In the genomic region with DNA sequence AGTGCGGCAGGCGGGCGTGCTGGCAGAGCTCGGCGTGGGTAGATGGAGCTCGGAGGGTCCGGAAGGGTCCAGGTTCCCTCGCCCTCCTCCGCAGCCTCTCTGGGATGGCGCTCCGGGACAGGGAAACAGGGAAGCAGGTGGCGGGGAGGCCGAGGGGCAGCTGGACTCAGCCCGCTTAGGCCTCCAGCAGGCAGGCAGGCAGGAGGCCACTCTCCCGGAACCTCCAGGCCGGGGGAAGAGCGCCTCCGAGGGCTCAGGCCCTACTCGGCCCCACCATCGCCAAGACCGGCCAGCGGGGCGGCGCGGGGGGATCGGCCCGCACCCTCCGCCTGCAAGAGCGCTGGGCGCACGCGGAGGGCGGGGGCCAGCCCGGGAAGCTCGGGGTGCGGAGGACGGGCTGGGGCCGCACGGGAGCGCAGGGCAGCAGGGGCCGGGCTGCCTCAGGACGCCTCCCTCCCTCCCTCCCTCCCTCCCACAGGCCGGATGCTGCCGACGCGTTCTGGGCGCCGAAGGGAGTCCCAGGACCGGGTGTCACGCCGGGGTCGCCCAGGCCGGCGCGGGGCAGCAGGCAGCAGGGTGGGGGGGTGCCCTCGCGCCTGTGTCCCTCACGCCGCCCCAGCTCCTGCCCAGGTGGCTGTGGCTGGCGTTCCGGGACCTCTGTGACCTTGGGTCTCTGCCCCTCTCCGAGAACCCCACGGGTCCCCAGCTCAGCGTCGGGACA, we compare ENCODE assay signal across 8 cellular contexts. TPM values are rescaled to one million over a fixed set of nuclear protein-coding genes. Genes with fewer than 3 reads are reported as not detected.
DNase-seq lines count a peak whose midpoint lies in the region; ATAC-seq and TF ChIP-seq lines count a peak whose summit lies in the region.

No MANE protein-coding gene starts in this region.

- H3K4me3 ChIP-seq in KMS-11 (IDR thresholded peaks at IDR 0.05; ENCODE audit: insufficient read depth, low read depth, low read length) (no peak overlapping the region), retinal pigment epithelial cell (ENCODE audit: low read length) (peak overlapping the region; percentile 65)

- H3K79me2 ChIP-seq in KMS-11 (ENCODE audit: insufficient read depth, low read depth), result peaks cover 18% of the 10 kb centered on the region; the same call in 1 of the 2 replicates

- H4K20me1 ChIP-seq in KMS-11 (ENCODE audit: insufficient read depth), result no peaks in the 10 kb centered on the region

- no peak overlapping the region; the same call in 1 of the 2 replicates for H2AFZ ChIP-seq in KMS-11 (ENCODE audit: low read depth)

- peaks cover 0 to 6% of the 10 kb centered on the region in 2 donors for H3K36me3 Mint-ChIP-seq in activated naive CD4-positive, alpha-beta T cell treated with anti-CD3 and anti-CD28 coated beads, Interleukin-2, amount 50 U/mL, for 72 hours

- H3K9me3 Mint-ChIP-seq in activated naive CD4-positive, alpha-beta T cell treated with anti-CD3 and anti-CD28 coated beads, Interleukin-2, amount 50 U/mL, for 72 hours, result no peaks in the 10 kb centered on the region

- no peak overlapping the region for H3K27ac ChIP-seq in KMS-11

- no peaks in the 10 kb centered on the region for H3K9me3 ChIP-seq in ES-I3 (ENCODE audit: control insufficient read depth, insufficient read depth, low read length)

- H3K9ac ChIP-seq in ES-I3 (ENCODE audit: low read depth, low read length), result peak overlapping the region; percentile 88
- peak overlapping the region; percentile 30; the same call in 1 of the 2 replicates for H3K9ac ChIP-seq in KMS-11

- peak overlapping the region; percentile 79 to 98 for H3K27ac Mint-ChIP-seq in activated naive CD4-positive, alpha-beta T cell treated with anti-CD3 and anti-CD28 coated beads, Interleukin-2, amount 50 U/mL, for 72 hours

- intact Hi-C loops in left ventricle myocardium superior (cut with micrococcal nuclease), result no loop called here

- H3K36me3 ChIP-seq in ES-I3 (ENCODE audit: insufficient read depth, low read length), result no peaks in the 10 kb centered on the region
- no peaks in the 10 kb centered on the region for H3K36me3 ChIP-seq in KMS-11 (ENCODE audit: insufficient read depth)

- peaks cover 9% of the 10 kb centered on the region for H3K4me1 ChIP-seq in ES-I3 (ENCODE audit: insufficient read depth, low read length)
- H3K4me1 ChIP-seq in KMS-11 (ENCODE audit: low read depth, poor library complexity, severe bottlenecking), result peaks cover 6% of the 10 kb centered on the region

- ATAC-seq in GM21515 (IDR thresholded peaks at IDR 0.05; ENCODE audit: unreplicated experiment) (peak; percentile 27), left ventricle myocardium superior (peak; percentile 48)
- ATAC-seq in activated naive CD4-positive, alpha-beta T cell treated with anti-CD3 and anti-CD28 coated beads, Interleukin-2, amount 50 U/mL, for 72 hours, result peak; percentile 16 to 35

- peak overlapping the region; percentile 54; the same call in 1 of the 2 replicates for H3K4me2 ChIP-seq in KMS-11

- DNase-seq in activated naive CD4-positive, alpha-beta T cell treated with anti-CD3 and anti-CD28 coated beads, Interleukin-2, amount 50 U/mL, for 72 hours (ENCODE audit: low spot score in 2 of 2), result no peak
- DNase-seq in left ventricle myocardium superior (peak; percentile 73), retinal pigment epithelial cell (ENCODE audit: low read depth) (no peak), NCI-H2029 treated with DMSO at 0.1 percent for 48 hours (lab: John Stamatoyannopoulos, UW) (no peak), NCI-H524 (lab: John Stamatoyannopoulos, UW) (no peak)

- no peak for TF ChIP-seq CTCF in KMS-11 (conservative IDR thresholded peaks at IDR 0.05; ENCODE audit: low read depth, low read length)
- TF ChIP-seq CTCF in retinal pigment epithelial cell (conservative IDR thresholded peaks at IDR 0.05; ENCODE audit: low read depth, low read length), result no peak

- H3K27me3 ChIP-seq in KMS-11 (ENCODE audit: insufficient read depth, low read depth), result no peaks in the 10 kb centered on the region

RNA-seq across cellular contexts. Expression of gene MGAT4B, which starts 1.0 kb away (rescaled TPM):
- 10 to 100 TPM; 23.7 to 87.6 TPM for total RNA-seq in activated naive CD4-positive, alpha-beta T cell treated with anti-CD3 and anti-CD28 coated beads, Interleukin-2, amount 50 U/mL, for 72 hours
- 110 TPM for total RNA-seq in left ventricle myocardium superior

RNA-seq across cellular contexts. Expression of gene LTC4S, which starts 11.9 kb away (rescaled TPM):
- total RNA-seq in activated naive CD4-positive, alpha-beta T cell treated with anti-CD3 and anti-CD28 coated beads, Interleukin-2, amount 50 U/mL, for 72 hours, result 1 to 10 TPM in 1 of 2 donors, under 1 TPM in 1; 0.52 to 1.1 TPM
- 7.1 TPM for total RNA-seq in left ventricle myocardium superior

RNA-seq across cellular contexts. Expression of gene SQSTM1, which starts 15.0 kb away (rescaled TPM):
- total RNA-seq in activated naive CD4-positive, alpha-beta T cell treated with anti-CD3 and anti-CD28 coated beads, Interleukin-2, amount 50 U/mL, for 72 hours, result 100 to 1,000 TPM; 120 to 163 TPM
- total RNA-seq in left ventricle myocardium superior, result 434 TPM

RNA-seq across cellular contexts. Expression of gene MRNIP, which starts 52.9 kb away (rescaled TPM):
- total RNA-seq in activated naive CD4-positive, alpha-beta T cell treated with anti-CD3 and anti-CD28 coated beads, Interleukin-2, amount 50 U/mL, for 72 hours, result 10 to 100 TPM; 15.0 to 25.1 TPM
- total RNA-seq in left ventricle myocardium superior, result 14.8 TPM
